Comparison of ENCODE assay signal across 9 cellular contexts in the genomic region with DNA sequence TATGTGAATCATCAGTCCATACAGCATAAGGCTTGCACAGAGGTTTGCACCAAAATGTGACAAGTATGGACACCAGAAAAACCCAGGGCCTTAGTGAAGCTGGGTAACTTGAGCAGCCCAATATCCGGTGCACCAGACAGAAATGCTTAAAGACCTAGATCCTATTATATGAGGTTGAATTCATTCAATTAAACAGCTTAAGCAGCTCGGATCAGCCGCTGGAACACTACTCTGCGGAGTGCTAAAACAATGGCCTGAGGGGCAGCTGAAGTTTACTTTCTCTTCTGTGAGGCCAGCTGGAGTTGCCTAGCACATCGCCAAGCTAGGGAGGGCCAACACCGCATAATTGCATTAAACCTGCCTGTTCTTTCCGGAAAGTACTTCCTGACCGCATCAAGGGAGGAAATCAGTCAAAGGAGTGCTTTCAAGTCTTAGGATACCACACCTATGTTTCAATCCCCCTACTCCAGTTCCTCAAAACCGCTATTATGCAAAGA. TPM values are rescaled to one million over a fixed set of nuclear protein-coding genes. Genes with fewer than 3 reads are reported as not detected.
A peak's percentile ranks its signal among the peaks of the same experiment; 100 is the strongest.
DNase-seq lines count a peak whose midpoint lies in the region; ATAC-seq and TF ChIP-seq lines count a peak whose summit lies in the region.
"Had no signal": no experiment of that assay in that cellular context is flagged by ENCODE, and none has a peak within 500 bp of the region (broad histone marks: within the 10 kb centered on the region; RNA-seq: fewer than 3 reads in every experiment).

No MANE protein-coding gene starts in this region.

- H3K4me3 ChIP-seq in retinal pigment epithelial cell (ENCODE audit: low read length) (no peak overlapping the region), transverse colon (no peak overlapping the region)

- intact Hi-C loops in activated CD4-positive, alpha-beta T cell treated with anti-CD3 and anti-CD28 coated beads, Interleukin-2, amount 10 ng/mL, durations not matched to agents 24 days and 14 days (cut with micrococcal nuclease): no loop called here
- intact Hi-C loops in transverse colon (cut with DNase I; ENCODE audit: low total_unique reads): no loop called here

- no peaks in the 10 kb centered on the region for H3K4me1 ChIP-seq in transverse colon

- no peak for TF ChIP-seq CTCF in retinal pigment epithelial cell (conservative IDR thresholded peaks at IDR 0.05; ENCODE audit: low read depth, low read length)
- no peak for TF ChIP-seq CTCF in transverse colon (IDR thresholded peaks at IDR 0.05)

- TF ChIP-seq EP300 in transverse colon (IDR thresholded peaks at IDR 0.05; ENCODE audit: low read depth): no peak

- peak overlapping the region; percentile 62 for H3K4me3 Mint-ChIP-seq in activated CD4-positive, alpha-beta T cell treated with anti-CD3 and anti-CD28 coated beads, Interleukin-2, amount 10 ng/mL, durations not matched to agents 24 days and 14 days
- peak overlapping the region; percentile 63 for H3K4me3 Mint-ChIP-seq in activated naive CD8-positive, alpha-beta T cell
- H3K4me3 Mint-ChIP-seq in effector memory CD8-positive, alpha-beta T cell: no peak overlapping the region

- no peaks in the 10 kb centered on the region for H3K36me3 ChIP-seq in transverse colon

- 64 to 75% methylated on average over 4 to 9 of the region's 9 CpGs for WGBS in transverse colon (ENCODE audit: low coverage in 1 of 2), 2 donors

- ATAC-seq in HG03342 (IDR thresholded peaks at IDR 0.05; ENCODE audit: unreplicated experiment): peak; percentile 52
- no peak for ATAC-seq in effector memory CD8-positive, alpha-beta T cell (replicated peaks)
- ATAC-seq: left cardiac atrium had no signal

- in situ Hi-C loops in transverse colon (cut with MboI; ENCODE audit: low pct_ligation_motif_present in 1 of 4, low pct_unique_long_range_greater_than_20kb in 1 of 4, low sequenced_read_pairs in 3 of 4): no loop called here

- no peaks in the 10 kb centered on the region for H3K27me3 ChIP-seq in transverse colon

- H3K9me3 Mint-ChIP-seq in activated CD4-positive, alpha-beta T cell treated with anti-CD3 and anti-CD28 coated beads, Interleukin-2, amount 10 ng/mL, durations not matched to agents 24 days and 14 days: peaks cover 3% of the 10 kb centered on the region
- H3K9me3 Mint-ChIP-seq in activated naive CD8-positive, alpha-beta T cell (ENCODE audit: low read depth): no peaks in the 10 kb centered on the region
- H3K9me3 Mint-ChIP-seq in effector memory CD8-positive, alpha-beta T cell: no peaks in the 10 kb centered on the region

- TF ChIP-seq POLR2A in transverse colon (IDR thresholded peaks at IDR 0.05): no peak

- H3K9me3 ChIP-seq in transverse colon: no peaks in the 10 kb centered on the region

- no peak overlapping the region for H3K27ac Mint-ChIP-seq in activated CD4-positive, alpha-beta T cell treated with anti-CD3 and anti-CD28 coated beads, Interleukin-2, amount 10 ng/mL, durations not matched to agents 24 days and 14 days
- no peak overlapping the region for H3K27ac Mint-ChIP-seq in activated naive CD8-positive, alpha-beta T cell
- H3K27ac Mint-ChIP-seq in effector memory CD8-positive, alpha-beta T cell: no peak overlapping the region

- peaks cover 36% of the 10 kb centered on the region for H3K27me3 Mint-ChIP-seq in activated CD4-positive, alpha-beta T cell treated with anti-CD3 and anti-CD28 coated beads, Interleukin-2, amount 10 ng/mL, durations not matched to agents 24 days and 14 days
- H3K27me3 Mint-ChIP-seq in activated naive CD8-positive, alpha-beta T cell: no peaks in the 10 kb centered on the region
- H3K27me3 Mint-ChIP-seq in effector memory CD8-positive, alpha-beta T cell: peaks cover 14 to 36% of the 10 kb centered on the region in 2 donors

- peak; percentile 77 for DNase-seq in activated CD4-positive, alpha-beta T cell treated with anti-CD3 and anti-CD28 coated beads, Interleukin-2, amount 10 ng/mL, durations not matched to agents 24 days and 14 days
- DNase-seq in activated CD4-positive, alpha-beta T cell treated with anti-CD3 and anti-CD28 coated beads for 4 hours: no peak
- DNase-seq in retinal pigment epithelial cell (ENCODE audit: low read depth) (peak; percentile 88), transverse colon (no peak), HUDEP-2 (lab: John Stamatoyannopoulos, UW; ENCODE audit: unreplicated experiment in 76 of 76) (no peak)
- no peak for DNase-seq in effector memory CD8-positive, alpha-beta T cell
- DNase-seq: left cardiac atrium had no signal

- H3K36me3 Mint-ChIP-seq in activated CD4-positive, alpha-beta T cell treated with anti-CD3 and anti-CD28 coated beads, Interleukin-2, amount 10 ng/mL, durations not matched to agents 24 days and 14 days (ENCODE audit: low read depth): no peaks in the 10 kb centered on the region
- no peaks in the 10 kb centered on the region for H3K36me3 Mint-ChIP-seq in activated naive CD8-positive, alpha-beta T cell
- H3K36me3 Mint-ChIP-seq in effector memory CD8-positive, alpha-beta T cell (ENCODE audit: insufficient read depth): no peaks in the 10 kb centered on the region

- H3K27ac ChIP-seq in transverse colon: no peak overlapping the region

- peaks cover 14% of the 10 kb centered on the region for H3K4me1 Mint-ChIP-seq in activated CD4-positive, alpha-beta T cell treated with anti-CD3 and anti-CD28 coated beads, Interleukin-2, amount 10 ng/mL, durations not matched to agents 24 days and 14 days
- H3K4me1 Mint-ChIP-seq in activated naive CD8-positive, alpha-beta T cell (ENCODE audit: low read depth): peaks cover 23% of the 10 kb centered on the region
- peaks cover 3 to 5% of the 10 kb centered on the region in 2 donors for H3K4me1 Mint-ChIP-seq in effector memory CD8-positive, alpha-beta T cell (ENCODE audit: low read depth in 2 of 2)

RNA-seq across cellular contexts. Expression of a gene that starts 17.0 kb away (rescaled TPM):
- total RNA-seq in activated CD4-positive, alpha-beta T cell treated with anti-CD3 and anti-CD28 coated beads, Interleukin-2, amount 10 ng/mL, durations not matched to agents 24 days and 14 days: not detected in 2 replicates
- total RNA-seq in transverse colon: under 1 TPM in 2 of 4 donors, not detected in 2; 0.55 to 0.64 TPM

Comparison
In these comparisons a context has a peak if more than half of its experiments do, and no peak if none do; other contexts are left out.
1. DNase-seq: peak in activated CD4-positive, alpha-beta T cell treated with anti-CD3 and anti-CD28 coated beads, Interleukin-2, amount 10 ng/mL, durations not matched to agents 24 days and 14 days (single experiment) and retinal pigment epithelial cell (single experiment); none in activated CD4-positive, alpha-beta T cell treated with anti-CD3 and anti-CD28 coated beads for 4 hours (0 of 2), transverse colon (single experiment), HUDEP-2 (0 of 76) and effector memory CD8-positive, alpha-beta T cell (0 of 3).
2. H3K4me3 Mint-ChIP-seq: peak in activated CD4-positive, alpha-beta T cell treated with anti-CD3 and anti-CD28 coated beads, Interleukin-2, amount 10 ng/mL, durations not matched to agents 24 days and 14 days (single experiment) and activated naive CD8-positive, alpha-beta T cell (single experiment); none in effector memory CD8-positive, alpha-beta T cell (0 of 2).